Comparison of ENCODE assay signal across 17 cellular contexts in genomic region chr4:152554742-152555141, GRCh38. TPM values are rescaled to one million over a fixed set of nuclear protein-coding genes. Genes with fewer than 3 reads are reported as not detected.
DNase-seq lines count a peak whose midpoint lies in the region; ATAC-seq and TF ChIP-seq lines count a peak whose summit lies in the region.
"Had no signal": no experiment of that assay in that cellular context is flagged by ENCODE, and none has a peak within 500 bp of the region (broad histone marks: within the 10 kb centered on the region; RNA-seq: fewer than 3 reads in every experiment).

No MANE protein-coding gene starts in this region.

- POLR2A ChIA-PET in CD4-positive, alpha-beta T cell (lab: Charles Lee), result interaction anchor here (0.6 to 7.5 kb wide), 11 partner anchors 10 to 602 kb away, joined by 3 to 147 read pairs (median 4); partner anchors contain the start of gene FBXW7
- POLR2A ChIA-PET in activated CD8-positive, alpha-beta T cell treated with anti-CD3 and anti-CD28 coated beads for 36 hours (lab: Charles Lee), result interaction anchor here (1.2 to 6.8 kb wide), 7 partner anchors 10 to 68 kb away, joined by 3 to 44 read pairs (median 5); partner anchors contain the start of gene FBXW7

- H2BK120ac ChIP-seq in mesendoderm (ENCODE audit: low read depth, low read length), result no peak overlapping the region

- no peaks in the 10 kb centered on the region for H3K27me3 ChIP-seq in CD4-positive, alpha-beta T cell (ENCODE audit: control insufficient read depth, insufficient read depth, low read length)
- no peaks in the 10 kb centered on the region for H3K27me3 ChIP-seq in mesendoderm (ENCODE audit: insufficient read depth, low read length, poor library complexity)
- H3K27me3 ChIP-seq: left lung, thyroid gland had no signal

- no peak overlapping the region for H3K4me2 ChIP-seq in mesendoderm (ENCODE audit: low read length)
- H3K4me2 ChIP-seq: PC-9 had no signal

- H4K8ac ChIP-seq in mesendoderm (ENCODE audit: low read depth, low read length), result no peak overlapping the region

- CTCF ChIA-PET in CD4-positive, alpha-beta T cell (lab: Charles Lee), result interaction anchor here (0.9 to 1.4 kb wide), 3 partner anchors 10 to 18 kb away, joined by 4 to 7 read pairs (median 5); partner anchors contain the start of gene FBXW7
- CTCF ChIA-PET in activated CD8-positive, alpha-beta T cell treated with anti-CD3 and anti-CD28 coated beads for 36 hours (lab: Charles Lee), result interaction anchor here (0.8 to 2.8 kb wide), 7 partner anchors 10 to 169 kb away, joined by 3 to 12 read pairs (median 4); partner anchors contain the start of gene FBXW7

- no peak for TF ChIP-seq CTCF in CD4-positive, alpha-beta T cell (IDR thresholded peaks at IDR 0.05)
- no peak for TF ChIP-seq CTCF in activated CD8-positive, alpha-beta T cell treated with anti-CD3 and anti-CD28 coated beads for 36 hours (IDR thresholded peaks at IDR 0.05)
- TF ChIP-seq CTCF in coronary artery (IDR thresholded peaks at IDR 0.05), result no peak

- no peaks in the 10 kb centered on the region for H3K79me2 ChIP-seq in mesendoderm (ENCODE audit: control insufficient read depth, insufficient read depth, low read length)

- no peak overlapping the region for H2AK5ac ChIP-seq in mesendoderm (ENCODE audit: low read length)

- H3K4me1 Mint-ChIP-seq in CD4-positive, alpha-beta T cell (ENCODE audit: low read depth), result peaks cover 44% of the 10 kb centered on the region
- H3K4me1 Mint-ChIP-seq in activated CD8-positive, alpha-beta T cell treated with anti-CD3 and anti-CD28 coated beads for 36 hours (ENCODE audit: low read depth), result peaks cover 50% of the 10 kb centered on the region

- H3K36me3 Mint-ChIP-seq in CD4-positive, alpha-beta T cell (ENCODE audit: low read depth), result no peaks in the 10 kb centered on the region
- H3K36me3 Mint-ChIP-seq in activated CD8-positive, alpha-beta T cell treated with anti-CD3 and anti-CD28 coated beads for 36 hours (ENCODE audit: low read depth), result no peaks in the 10 kb centered on the region

- no peaks in the 10 kb centered on the region for H3K79me1 ChIP-seq in mesendoderm (ENCODE audit: low read length)

- no peak overlapping the region for H2BK5ac ChIP-seq in mesendoderm (ENCODE audit: low read length)

- no peak overlapping the region for H3K9ac ChIP-seq in mesendoderm (ENCODE audit: low read length)

- H2BK15ac ChIP-seq in mesendoderm (replicated peaks; ENCODE audit: low read depth), result no peak overlapping the region

- H3K4me1 ChIP-seq in mesendoderm (ENCODE audit: control insufficient read depth, low read depth, low read length), result peaks cover 6% of the 10 kb centered on the region
- H3K4me1 ChIP-seq: SJSA1, thyroid gland had no signal

- no CpG with 5 or more reads among the region's 2 CpGs for WGBS in mesendoderm (ENCODE audit: extremely low coverage, insufficient coverage, low lambda C conversion rate)

- DNase-seq in CD4-positive, alpha-beta T cell, result no peak
- no peak for DNase-seq in activated CD8-positive, alpha-beta T cell treated with anti-CD3 and anti-CD28 coated beads for 36 hours
- peak; percentile 42 for DNase-seq in mesendoderm
- DNase-seq in medulla oblongata (ENCODE audit: extremely low spot score), result no peak
- DNase-seq in central memory CD4-positive, alpha-beta T cell, result no peak
- no peak for DNase-seq in glomerular visceral epithelial cell (ENCODE audit: extremely low spot score)
- no peak for DNase-seq in coronary artery (ENCODE audit: low spot score)
- DNase-seq: cortex of kidney, DMS 273 treated with DMSO at 0.1 percent for 48 hours, left lung, NCI-H1048, NCI-H524, PC-9, thyroid gland had no signal

- peaks cover 3% of the 10 kb centered on the region for H3K9me3 Mint-ChIP-seq in CD4-positive, alpha-beta T cell
- H3K9me3 Mint-ChIP-seq in activated CD8-positive, alpha-beta T cell treated with anti-CD3 and anti-CD28 coated beads for 36 hours, result peaks cover 1% of the 10 kb centered on the region

- peak overlapping the region; percentile 50 for H3K27ac ChIP-seq in CD4-positive, alpha-beta T cell (ENCODE audit: low read depth, low read length)
- H3K27ac ChIP-seq in mesendoderm (ENCODE audit: low read depth, low read length) (no peak overlapping the region), coronary artery (no peak overlapping the region)
- H3K27ac ChIP-seq: epithelial cell of prostate, left lung, PC-9, SJSA1, thyroid gland had no signal

- intact Hi-C loops in CD4-positive, alpha-beta T cell (cut with DNase I, micrococcal nuclease), result loop anchor here in 1 of 2 experiments (1.0 kb wide), 1 partner anchor 18 kb away; the partner anchor contains the start of gene FBXW7
- intact Hi-C loops in activated CD8-positive, alpha-beta T cell treated with anti-CD3 and anti-CD28 coated beads for 36 hours (cut with micrococcal nuclease), result no loop called here

- H3K36me3 ChIP-seq in mesendoderm (ENCODE audit: control insufficient read depth, insufficient read depth, low read length), result no peaks in the 10 kb centered on the region
- H3K36me3 ChIP-seq: left lung, SJSA1, thyroid gland had no signal

- H3K27ac Mint-ChIP-seq in CD4-positive, alpha-beta T cell, result peak overlapping the region; percentile 86
- peak overlapping the region; percentile 93 for H3K27ac Mint-ChIP-seq in activated CD8-positive, alpha-beta T cell treated with anti-CD3 and anti-CD28 coated beads for 36 hours

- no peaks in the 10 kb centered on the region for H3K27me3 Mint-ChIP-seq in CD4-positive, alpha-beta T cell
- H3K27me3 Mint-ChIP-seq in activated CD8-positive, alpha-beta T cell treated with anti-CD3 and anti-CD28 coated beads for 36 hours, result no peaks in the 10 kb centered on the region

- peak; percentile 3 for ATAC-seq in CD4-positive, alpha-beta T cell (ENCODE audit: poor library complexity)
- ATAC-seq in GM18502 (IDR thresholded peaks at IDR 0.05; ENCODE audit: poor library complexity, unreplicated experiment), result peak; percentile 0
- ATAC-seq in activated CD8-positive, alpha-beta T cell treated with anti-CD3 and anti-CD28 coated beads for 36 hours, result no peak
- ATAC-seq: left lung had no signal

- H3K56ac ChIP-seq in mesendoderm (ENCODE audit: low read length), result no peak overlapping the region

- no peak overlapping the region for H3K4ac ChIP-seq in mesendoderm (ENCODE audit: low read depth, low read length)

- H3K4me3 ChIP-seq in mesendoderm (ENCODE audit: low read length) (no peak overlapping the region), coronary artery (no peak overlapping the region)
- H3K4me3 ChIP-seq: left lung, PC-9, SJSA1, thyroid gland had no signal

- no peak overlapping the region for H4K5ac ChIP-seq in mesendoderm (ENCODE audit: low read length)

- peak overlapping the region; percentile 68 for H3K4me3 Mint-ChIP-seq in CD4-positive, alpha-beta T cell
- H3K4me3 Mint-ChIP-seq in activated CD8-positive, alpha-beta T cell treated with anti-CD3 and anti-CD28 coated beads for 36 hours, result no peak overlapping the region

- no peak overlapping the region for H3K18ac ChIP-seq in mesendoderm (ENCODE audit: low read length)

- H3K9me3 ChIP-seq in CD4-positive, alpha-beta T cell (ENCODE audit: control insufficient read depth, low read length), result no peaks in the 10 kb centered on the region
- H3K9me3 ChIP-seq: left lung, SJSA1, thyroid gland had no signal

- no peak overlapping the region for H3K23ac ChIP-seq in mesendoderm (ENCODE audit: low read length)

RNA-seq across cellular contexts. Expression of gene FBXW7, which starts 18.9 kb away (rescaled TPM):
- 100 to 1,000 TPM; 128 to 140 TPM for total RNA-seq in CD4-positive, alpha-beta T cell
- total RNA-seq in activated CD8-positive, alpha-beta T cell treated with anti-CD3 and anti-CD28 coated beads for 36 hours, result 10 to 100 TPM; 32.6 to 35.1 TPM
- 17.1 TPM for polyA plus RNA-seq in mesendoderm (2013, experiment 1 of 2)
- polyA plus RNA-seq in mesendoderm (2013, experiment 2 of 2), result 16.0 TPM
